In genomic region chr10:101014230-101014884, GRCh38 we compare ENCODE assay signal across 8 cellular contexts. TPM values are rescaled to one million over a fixed set of nuclear protein-coding genes. Genes with fewer than 3 reads are reported as not detected.
DNase-seq lines count a peak whose midpoint lies in the region; ATAC-seq and TF ChIP-seq lines count a peak whose summit lies in the region.

No MANE protein-coding gene starts in this region.

- CTCF ChIA-PET in BJ (lab: Yijun Ruan, JAX) (interaction anchor here (0.6 to 7.6 kb wide), 30 partner anchors 15 to 774 kb away, joined by 3 to 479 read pairs (median 4); partner anchors contain the start of genes HIF1AN, KAZALD1, LZTS2 and MRPL43), OCI-LY7 (lab: Charles Lee; ENCODE audit: unreplicated experiment) (interaction anchor here (0.5 to 1.3 kb wide), 7 partner anchors 10 to 235 kb away, joined by 3 to 6 read pairs (median 3); partner anchors contain the start of gene KAZALD1)

- H2AFZ ChIP-seq in GM23248, result no peak overlapping the region
- no peak overlapping the region for H2AFZ ChIP-seq in OCI-LY7 (ENCODE audit: low read length)

- H3K4me3 ChIP-seq in BJ (ENCODE audit: low read depth, low read length) (no peak overlapping the region), GM23248 (no peak overlapping the region), OCI-LY7 (ENCODE audit: low read depth, low read length, poor library complexity, severe bottlenecking) (no peak overlapping the region), fibroblast of pulmonary artery (replicated peaks; ENCODE audit: low read depth, low read length) (no peak overlapping the region), testis (no peak overlapping the region)

- no peak for ATAC-seq in GM19452 (IDR thresholded peaks at IDR 0.05; ENCODE audit: unreplicated experiment)

- H3K4me2 ChIP-seq in GM23248 (ENCODE audit: unreplicated experiment) (no peak overlapping the region), OCI-LY7 (ENCODE audit: low read length) (no peak overlapping the region)

- H3K27me3 ChIP-seq in BJ (ENCODE audit: control insufficient read depth, insufficient read depth, low read length) (no peaks in the 10 kb centered on the region), GM23248 (replicated peaks; ENCODE audit: insufficient read depth) (no peaks in the 10 kb centered on the region), testis (no peaks in the 10 kb centered on the region)

- no peaks in the 10 kb centered on the region for H3K9me2 ChIP-seq in GM23248 (ENCODE audit: insufficient read depth)
- H3K9me2 ChIP-seq in OCI-LY7 (ENCODE audit: insufficient read depth, low read length), result no peaks in the 10 kb centered on the region

- no peak for DNase-seq in BJ (ENCODE audit: low read depth)
- DNase-seq in GM23248, result peak; percentile 75
- peak; percentile 65 for DNase-seq in OCI-LY7 (ENCODE audit: low spot score)
- DNase-seq in activated T-helper 1 cell treated with anti-CD3 and anti-CD28 coated beads, Interleukin-2, amount 50 U/mL, for 16 hours (ENCODE audit: low read depth in 1 of 2, low spot score in 1 of 2), result peak; percentile 42 to 68
- DNase-seq in fibroblast of pulmonary artery (ENCODE audit: low read depth), result peak; percentile 73
- DNase-seq in nucleus accumbens (lab: John Stamatoyannopoulos, UW), result peak in 50 of 56 donors; percentile 21 to 92 (median 70)
- DNase-seq in testis, result peak; percentile 89

- 17 to 34% methylated on average over 7 to 11 of the region's 11 CpGs for WGBS in GM23248 (ENCODE audit: low coverage in 1 of 2, low lambda C conversion rate in 2 of 2, missing lambda C conversion rate in 2 of 2), 2 experiments
- 28 to 34% methylated on average over 5 to 11 of the region's 11 CpGs for WGBS in testis, 2 donors

- in situ Hi-C loops in GM23248 (cut with MboI), result no loop called here

- POLR2A ChIA-PET in BJ (lab: Charles Lee) (no interaction called here), OCI-LY7 (lab: Charles Lee) (interaction anchor here (0.6 kb wide), 3 partner anchors 30 to 515 kb away, joined by 3 to 4 read pairs (median 3); no protein-coding TSS in a partner anchor)

- H3K27ac ChIP-seq in GM23248 (no peak overlapping the region), OCI-LY7 (ENCODE audit: low read depth, low read length, poor library complexity, severe bottlenecking) (no peak overlapping the region), testis (no peak overlapping the region)

- no peaks in the 10 kb centered on the region for H4K20me1 ChIP-seq in GM23248 (ENCODE audit: insufficient read depth)
- H4K20me1 ChIP-seq in OCI-LY7 (ENCODE audit: insufficient read depth, low read length), result no peaks in the 10 kb centered on the region

- TF ChIP-seq CTCF in BJ (IDR thresholded peaks at IDR 0.05; ENCODE audit: insufficient read depth, low read depth, low read length) (peak; percentile 98), OCI-LY7 (conservative IDR thresholded peaks at IDR 0.05; ENCODE audit: low read length) (peak; percentile 89), fibroblast of pulmonary artery (IDR thresholded peaks at IDR 0.05; ENCODE audit: low read length, missing control alignments) (peak; percentile 96), testis (IDR thresholded peaks at IDR 0.05) (peak; percentile 81 to 90 (median 82))

- H3K9ac ChIP-seq in GM23248, result no peak overlapping the region

- H3K4me1 ChIP-seq in GM23248 (ENCODE audit: insufficient read depth) (peaks cover 20% of the 10 kb centered on the region), OCI-LY7 (ENCODE audit: insufficient read depth, low read length, poor library complexity, severe bottlenecking) (peaks cover 11% of the 10 kb centered on the region), testis (peaks cover 17% of the 10 kb centered on the region)

- TF ChIP-seq POLR2A in testis (IDR thresholded peaks at IDR 0.05), result no peak

- no TSS peak for BruUV-seq in OCI-LY7 (replicated peaks; lab: Mats Ljungman, UMichigan)

- H3K36me3 ChIP-seq in BJ (ENCODE audit: control insufficient read depth, insufficient read depth, low read length) (no peaks in the 10 kb centered on the region), GM23248 (ENCODE audit: low read depth) (no peaks in the 10 kb centered on the region), OCI-LY7 (ENCODE audit: insufficient read depth, low read length) (no peaks in the 10 kb centered on the region), testis (ENCODE audit: low read depth, missing control alignments) (no peaks in the 10 kb centered on the region)

- H3K79me2 ChIP-seq in GM23248 (ENCODE audit: insufficient read depth), result no peaks in the 10 kb centered on the region
- H3K79me2 ChIP-seq in OCI-LY7 (ENCODE audit: insufficient read depth, low read depth, low read length), result no peaks in the 10 kb centered on the region

- peaks cover 20% of the 10 kb centered on the region; the same call in 1 of the 2 replicates for H3F3A ChIP-seq in GM23248 (ENCODE audit: insufficient read depth)

- intact Hi-C loops in OCI-LY7 (cut with micrococcal nuclease; ENCODE audit: unreplicated experiment), result loop anchor here (1.0 to 5.0 kb wide), 3 partner anchors 16 to 1182 kb away; partner anchors contain the start of gene SEMA4G
- intact Hi-C loops in testis (cut with DNase I; ENCODE audit: low total_unique reads), result no loop called here

- no peaks in the 10 kb centered on the region for H3K9me3 ChIP-seq in GM23248 (ENCODE audit: low read depth)
- no peaks in the 10 kb centered on the region for H3K9me3 ChIP-seq in OCI-LY7 (ENCODE audit: low read length)
- H3K9me3 ChIP-seq in testis, result no peaks in the 10 kb centered on the region

RNA-seq across cellular contexts. Expression of gene LZTS2, which starts 14.7 kb away (rescaled TPM):
- polyA plus RNA-seq in BJ (2011; rRNA removed) (47.5 and 81.5 TPM in 2 replicates), GM23248 (2016; fragmentation: Nextera tagmentation; extraction: Ambion mirVana) (51.1 and 54.8 TPM in 2 replicates), testis (ENCODE audit: insufficient read depth, low read depth, low replicate concordance) (65.9 TPM)
- polyA minus RNA-seq in BJ (2011; rRNA and poly(A)+ RNA removed), result 50.0 and 80.8 TPM in 2 replicates
- 95.2 and 113 TPM in 2 replicates for total RNA-seq in GM23248 (2014; rRNA removed; shearing (Covaris generic))
- total RNA-seq in OCI-LY7 (2014; rRNA removed; shearing (Covaris generic)), result 10.4 and 13.6 TPM in 2 replicates
- total RNA-seq in OCI-LY7 (2022) (20.3 and 20.5 TPM in 2 replicates), testis (100 to 1,000 TPM; 133 to 158 TPM)

RNA-seq across cellular contexts. Expression of gene PDZD7, which starts 16.6 kb away (rescaled TPM):
- 0.53 and 0.86 TPM in 2 replicates for polyA plus RNA-seq in BJ (2011; rRNA removed)
- 0.26 and 0.57 TPM in 2 replicates for polyA minus RNA-seq in BJ (2011; rRNA and poly(A)+ RNA removed)
- total RNA-seq in GM23248 (2014; rRNA removed; shearing (Covaris generic)), result 0.54 TPM in 1 of 2 replicates, not detected in the other
- 1.1 and 1.8 TPM in 2 replicates for polyA plus RNA-seq in GM23248 (2016; fragmentation: Nextera tagmentation; extraction: Ambion mirVana)
- total RNA-seq in OCI-LY7 (2014; rRNA removed; shearing (Covaris generic)), result 1.4 and 2.1 TPM in 2 replicates
- total RNA-seq in OCI-LY7 (2022), result 1.6 and 1.8 TPM in 2 replicates
- total RNA-seq in testis, result 1 to 10 TPM; 2.2 to 3.5 TPM
- polyA plus RNA-seq in testis (ENCODE audit: insufficient read depth, low read depth, low replicate concordance), result 1.6 TPM

RNA-seq across cellular contexts. Expression of gene SFXN3, which starts 16.7 kb away (rescaled TPM):
- 100 and 125 TPM in 2 replicates for polyA plus RNA-seq in BJ (2011; rRNA removed)
- polyA minus RNA-seq in BJ (2011; rRNA and poly(A)+ RNA removed), result 93.5 and 151 TPM in 2 replicates
- 79.8 and 103 TPM in 2 replicates for total RNA-seq in GM23248 (2014; rRNA removed; shearing (Covaris generic))
- polyA plus RNA-seq in GM23248 (2016; fragmentation: Nextera tagmentation; extraction: Ambion mirVana), result 58.8 and 61.7 TPM in 2 replicates
- total RNA-seq in OCI-LY7 (2014; rRNA removed; shearing (Covaris generic)), result 0.41 TPM in 1 of 2 replicates, not detected in the other
- 0.11 TPM in 1 of 2 replicates, not detected in the other for total RNA-seq in OCI-LY7 (2022)
- total RNA-seq in testis, result 100 to 1,000 TPM in 1 of 2 donors, 10 to 100 TPM in 1; 70.7 to 125 TPM
- 38.5 TPM for polyA plus RNA-seq in testis (ENCODE audit: insufficient read depth, low read depth, low replicate concordance)

RNA-seq across cellular contexts. Expression of gene TWNK, which starts 27.0 kb away (rescaled TPM):
- polyA plus RNA-seq in BJ (2011; rRNA removed) (4.7 and 5.5 TPM in 2 replicates), GM23248 (2016; fragmentation: Nextera tagmentation; extraction: Ambion mirVana) (3.6 and 4.4 TPM in 2 replicates), testis (ENCODE audit: insufficient read depth, low read depth, low replicate concordance) (26.4 TPM)
- polyA minus RNA-seq in BJ (2011; rRNA and poly(A)+ RNA removed), result 4.6 and 5.9 TPM in 2 replicates
- total RNA-seq in GM23248 (2014; rRNA removed; shearing (Covaris generic)), result 3.4 and 4.4 TPM in 2 replicates
- 14.5 and 15.8 TPM in 2 replicates for total RNA-seq in OCI-LY7 (2014; rRNA removed; shearing (Covaris generic))
- total RNA-seq in OCI-LY7 (2022) (20.3 and 21.7 TPM in 2 replicates), testis (10 to 100 TPM; 24.4 to 31.1 TPM)

RNA-seq across cellular contexts. Expression of gene MRPL43, which starts 27.1 kb away (rescaled TPM):
- 77.3 and 123 TPM in 2 replicates for polyA plus RNA-seq in BJ (2011; rRNA removed)
- 18.6 and 22.8 TPM in 2 replicates for polyA minus RNA-seq in BJ (2011; rRNA and poly(A)+ RNA removed)
- 83.5 and 94.1 TPM in 2 replicates for total RNA-seq in GM23248 (2014; rRNA removed; shearing (Covaris generic))
- 145 and 148 TPM in 2 replicates for polyA plus RNA-seq in GM23248 (2016; fragmentation: Nextera tagmentation; extraction: Ambion mirVana)
- total RNA-seq in OCI-LY7 (2014; rRNA removed; shearing (Covaris generic)), result 51.9 and 56.2 TPM in 2 replicates
- total RNA-seq in OCI-LY7 (2022), result 49.8 and 53.8 TPM in 2 replicates
- total RNA-seq in testis, result 100 to 1,000 TPM; 123 to 124 TPM
- polyA plus RNA-seq in testis (ENCODE audit: insufficient read depth, low read depth, low replicate concordance), result 199 TPM

Comparison
In these comparisons a context has a peak if more than half of its experiments do, and no peak if none do; other contexts are left out.
1. RNA of gene SFXN3, which starts 16.7 kb away (total RNA-seq): 70.7 to 125 TPM in testis and 79.8 to 103 TPM in GM23248; 0.11 to 0.41 TPM in OCI-LY7; every median in the first group is over 10 times any median in the second.
2. Peak in every context shown above with its lines, with median percentiles within 50 percentile points of each other: CTCF ChIP-seq.